ENCODE assay signal across 2 cellular contexts in the genomic region with DNA sequence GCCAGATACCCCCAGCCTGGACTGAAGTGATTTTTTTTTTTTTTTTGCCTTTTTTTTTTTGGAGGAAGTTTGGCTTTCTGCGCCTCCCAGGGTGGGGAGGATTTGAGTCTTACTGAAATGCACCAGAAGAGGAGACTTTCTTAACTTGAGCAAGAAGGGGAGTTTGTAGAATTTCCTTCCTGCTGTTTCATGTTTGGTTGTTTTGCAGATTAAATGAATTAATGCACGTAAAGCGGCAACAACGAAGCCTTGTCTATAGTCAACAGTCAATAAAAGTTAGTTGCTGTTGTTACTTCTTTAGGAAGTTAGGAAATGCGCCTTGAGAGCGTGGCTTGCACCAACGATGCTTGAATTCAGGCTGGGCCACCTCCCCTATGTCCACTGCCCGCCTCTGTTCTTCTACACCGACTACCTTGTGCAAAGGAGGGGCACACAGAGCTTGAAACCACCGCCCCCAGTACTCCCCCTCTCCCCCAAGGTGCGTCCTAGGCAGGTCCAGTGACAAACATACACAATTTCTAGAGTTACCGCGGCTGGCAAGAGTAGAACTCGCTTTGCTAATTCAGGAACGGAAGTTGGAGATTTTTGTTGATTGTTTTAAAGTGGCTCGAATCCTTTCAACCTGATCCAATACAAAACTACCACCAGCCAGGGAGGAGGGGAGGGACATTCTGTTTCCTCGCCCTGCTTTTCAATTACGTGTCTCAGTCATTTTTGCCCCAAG.
TF ChIP-seq lines count a peak whose summit lies in the region.

No MANE protein-coding gene starts in this region.

TF ChIP-seq in SK-N-SH, 30 proteins besides CTCF, POLR2A, EP300 and RAD21 (continued from another document):
- TF ChIP-seq, protein P1, sequence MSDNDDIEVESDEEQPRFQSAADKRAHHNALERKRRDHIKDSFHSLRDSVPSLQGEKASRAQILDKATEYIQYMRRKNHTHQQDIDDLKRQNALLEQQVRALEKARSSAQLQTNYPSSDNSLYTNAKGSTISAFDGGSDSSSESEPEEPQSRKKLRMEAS (IDR thresholded peaks at IDR 0.05; ENCODE audit: low read depth): no peak
- TF ChIP-seq, protein P2, sequence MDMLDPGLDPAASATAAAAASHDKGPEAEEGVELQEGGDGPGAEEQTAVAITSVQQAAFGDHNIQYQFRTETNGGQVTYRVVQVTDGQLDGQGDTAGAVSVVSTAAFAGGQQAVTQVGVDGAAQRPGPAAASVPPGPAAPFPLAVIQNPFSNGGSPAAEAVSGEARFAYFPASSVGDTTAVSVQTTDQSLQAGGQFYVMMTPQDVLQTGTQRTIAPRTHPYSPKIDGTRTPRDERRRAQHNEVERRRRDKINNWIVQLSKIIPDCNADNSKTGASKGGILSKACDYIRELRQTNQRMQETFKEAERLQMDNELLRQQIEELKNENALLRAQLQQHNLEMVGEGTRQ (IDR thresholded peaks at IDR 0.05; ENCODE audit: borderline replicate concordance, low read depth, low read length): no peak
- TF ChIP-seq TAF1 (IDR thresholded peaks at IDR 0.05; ENCODE audit: borderline replicate concordance, low read depth, low read length) (no peak), POLR2AphosphoS5 (IDR thresholded peaks at IDR 0.05; ENCODE audit: low read depth, low read length) (no peak), ELF1 (IDR thresholded peaks at IDR 0.05) (no peak), MXI1 (IDR thresholded peaks at IDR 0.05; ENCODE audit: low read depth, low read length) (no peak), SIN3A (IDR thresholded peaks at IDR 0.05; ENCODE audit: borderline replicate concordance, low read depth, low read length) (no peak), NFIC (IDR thresholded peaks at IDR 0.05; ENCODE audit: borderline replicate concordance) (no peak), GABPA (IDR thresholded peaks at IDR 0.05; ENCODE audit: low read depth) (no peak), EZH2phosphoT487 (IDR thresholded peaks at IDR 0.05; ENCODE audit: borderline replicate concordance, low read depth) (no peak), FOSL2 (IDR thresholded peaks at IDR 0.05; ENCODE audit: borderline replicate concordance, low read depth) (no peak), FOXJ3 (CRISPR knock-in tag; IDR thresholded peaks at IDR 0.05) (no peak), RFX5 (IDR thresholded peaks at IDR 0.05; ENCODE audit: low read length) (no peak), TEAD4 (IDR thresholded peaks at IDR 0.05; ENCODE audit: borderline replicate concordance, insufficient read depth) (no peak)
- TF ChIP-seq, protein P3, sequence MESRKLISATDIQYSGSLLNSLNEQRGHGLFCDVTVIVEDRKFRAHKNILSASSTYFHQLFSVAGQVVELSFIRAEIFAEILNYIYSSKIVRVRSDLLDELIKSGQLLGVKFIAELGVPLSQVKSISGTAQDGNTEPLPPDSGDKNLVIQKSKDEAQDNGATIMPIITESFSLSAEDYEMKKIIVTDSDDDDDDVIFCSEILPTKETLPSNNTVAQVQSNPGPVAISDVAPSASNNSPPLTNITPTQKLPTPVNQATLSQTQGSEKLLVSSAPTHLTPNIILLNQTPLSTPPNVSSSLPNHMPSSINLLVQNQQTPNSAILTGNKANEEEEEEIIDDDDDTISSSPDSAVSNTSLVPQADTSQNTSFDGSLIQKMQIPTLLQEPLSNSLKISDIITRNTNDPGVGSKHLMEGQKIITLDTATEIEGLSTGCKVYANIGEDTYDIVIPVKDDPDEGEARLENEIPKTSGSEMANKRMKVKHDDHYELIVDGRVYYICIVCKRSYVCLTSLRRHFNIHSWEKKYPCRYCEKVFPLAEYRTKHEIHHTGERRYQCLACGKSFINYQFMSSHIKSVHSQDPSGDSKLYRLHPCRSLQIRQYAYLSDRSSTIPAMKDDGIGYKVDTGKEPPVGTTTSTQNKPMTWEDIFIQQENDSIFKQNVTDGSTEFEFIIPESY (IDR thresholded peaks at IDR 0.05; ENCODE audit: borderline replicate concordance, low read depth): no peak
- TF ChIP-seq, protein P4, sequence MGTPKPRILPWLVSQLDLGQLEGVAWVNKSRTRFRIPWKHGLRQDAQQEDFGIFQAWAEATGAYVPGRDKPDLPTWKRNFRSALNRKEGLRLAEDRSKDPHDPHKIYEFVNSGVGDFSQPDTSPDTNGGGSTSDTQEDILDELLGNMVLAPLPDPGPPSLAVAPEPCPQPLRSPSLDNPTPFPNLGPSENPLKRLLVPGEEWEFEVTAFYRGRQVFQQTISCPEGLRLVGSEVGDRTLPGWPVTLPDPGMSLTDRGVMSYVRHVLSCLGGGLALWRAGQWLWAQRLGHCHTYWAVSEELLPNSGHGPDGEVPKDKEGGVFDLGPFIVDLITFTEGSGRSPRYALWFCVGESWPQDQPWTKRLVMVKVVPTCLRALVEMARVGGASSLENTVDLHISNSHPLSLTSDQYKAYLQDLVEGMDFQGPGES (IDR thresholded peaks at IDR 0.05; ENCODE audit: low read depth, low read length): no peak
- TF ChIP-seq, protein P5, sequence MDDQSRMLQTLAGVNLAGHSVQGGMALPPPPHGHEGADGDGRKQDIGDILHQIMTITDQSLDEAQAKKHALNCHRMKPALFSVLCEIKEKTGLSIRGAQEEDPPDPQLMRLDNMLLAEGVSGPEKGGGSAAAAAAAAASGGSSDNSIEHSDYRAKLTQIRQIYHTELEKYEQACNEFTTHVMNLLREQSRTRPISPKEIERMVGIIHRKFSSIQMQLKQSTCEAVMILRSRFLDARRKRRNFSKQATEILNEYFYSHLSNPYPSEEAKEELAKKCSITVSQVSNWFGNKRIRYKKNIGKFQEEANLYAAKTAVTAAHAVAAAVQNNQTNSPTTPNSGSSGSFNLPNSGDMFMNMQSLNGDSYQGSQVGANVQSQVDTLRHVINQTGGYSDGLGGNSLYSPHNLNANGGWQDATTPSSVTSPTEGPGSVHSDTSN (IDR thresholded peaks at IDR 0.05): no peak
- TF ChIP-seq, protein P6, sequence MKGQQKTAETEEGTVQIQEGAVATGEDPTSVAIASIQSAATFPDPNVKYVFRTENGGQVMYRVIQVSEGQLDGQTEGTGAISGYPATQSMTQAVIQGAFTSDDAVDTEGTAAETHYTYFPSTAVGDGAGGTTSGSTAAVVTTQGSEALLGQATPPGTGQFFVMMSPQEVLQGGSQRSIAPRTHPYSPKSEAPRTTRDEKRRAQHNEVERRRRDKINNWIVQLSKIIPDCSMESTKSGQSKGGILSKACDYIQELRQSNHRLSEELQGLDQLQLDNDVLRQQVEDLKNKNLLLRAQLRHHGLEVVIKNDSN (IDR thresholded peaks at IDR 0.05; ENCODE audit: borderline replicate concordance, low read depth): no peak

TF ChIP-seq in SK-N-SH treated with all-trans-retinoic acid at 6 μM for 48 hours, 23 proteins besides CTCF, POLR2A, EP300 and RAD21:
- TF ChIP-seq, protein P7, sequence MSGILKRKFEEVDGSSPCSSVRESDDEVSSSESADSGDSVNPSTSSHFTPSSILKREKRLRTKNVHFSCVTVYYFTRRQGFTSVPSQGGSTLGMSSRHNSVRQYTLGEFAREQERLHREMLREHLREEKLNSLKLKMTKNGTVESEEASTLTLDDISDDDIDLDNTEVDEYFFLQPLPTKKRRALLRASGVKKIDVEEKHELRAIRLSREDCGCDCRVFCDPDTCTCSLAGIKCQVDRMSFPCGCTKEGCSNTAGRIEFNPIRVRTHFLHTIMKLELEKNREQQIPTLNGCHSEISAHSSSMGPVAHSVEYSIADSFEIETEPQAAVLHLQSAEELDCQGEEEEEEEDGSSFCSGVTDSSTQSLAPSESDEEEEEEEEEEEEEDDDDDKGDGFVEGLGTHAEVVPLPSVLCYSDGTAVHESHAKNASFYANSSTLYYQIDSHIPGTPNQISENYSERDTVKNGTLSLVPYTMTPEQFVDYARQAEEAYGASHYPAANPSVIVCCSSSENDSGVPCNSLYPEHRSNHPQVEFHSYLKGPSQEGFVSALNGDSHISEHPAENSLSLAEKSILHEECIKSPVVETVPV (CRISPR knock-in tag; IDR thresholded peaks at IDR 0.05): no peak
